21 cellular contexts compared by ENCODE assay signal in the genomic region with DNA sequence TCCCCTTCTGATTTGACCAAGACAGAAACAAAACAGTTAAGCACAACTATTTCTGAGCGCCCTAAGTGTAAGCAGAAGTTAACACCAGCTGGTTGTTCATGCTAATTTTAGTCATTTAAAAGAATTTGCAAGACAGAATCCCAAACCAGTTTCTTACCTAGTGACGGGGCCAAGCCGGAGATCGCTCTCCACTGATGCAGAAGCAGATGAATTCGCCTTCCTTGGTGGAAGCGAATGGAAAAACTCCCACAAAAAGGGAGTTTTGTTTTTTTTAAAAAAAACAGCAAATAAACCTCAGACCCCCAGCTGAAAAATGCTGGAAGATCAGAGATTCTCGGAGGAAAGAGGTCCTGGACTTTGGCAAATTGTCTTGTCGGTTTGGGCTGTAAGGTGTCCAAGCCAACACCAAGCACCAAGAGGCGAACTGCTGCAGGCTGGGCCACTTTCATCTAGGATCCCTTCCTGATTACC. TPM values are rescaled to one million over a fixed set of nuclear protein-coding genes. Genes with fewer than 3 reads are reported as not detected.
A peak's percentile ranks its signal among the peaks of the same experiment; 100 is the strongest.
DNase-seq lines count a peak whose midpoint lies in the region; TF ChIP-seq lines count a peak whose summit lies in the region.
"Had no signal": no experiment of that assay in that cellular context is flagged by ENCODE, and none has a peak within 500 bp of the region (broad histone marks: within the 10 kb centered on the region; RNA-seq: fewer than 3 reads in every experiment).

No MANE protein-coding gene starts in this region.

- DNase-seq in spleen (no peak), COLO668 (lab: John Stamatoyannopoulos, UW; ENCODE audit: unreplicated experiment) (no peak), cardiac septum (ENCODE audit: low spot score) (no peak)
- DNase-seq in activated CD4-positive, alpha-beta T cell treated with anti-CD3 and anti-CD28 coated beads for 48 hours = no peak
- DNase-seq: activated naive CD8-positive, alpha-beta T cell treated with anti-CD3 and anti-CD28 coated beads, Interleukin-2, amount 10 ng/mL, durations not matched to agents 7 days and 5 days; Calu3; GM23248; heart left ventricle; NCI-H146; NCI-H2171 treated with DMSO at 0.1 percent for 48 hours; stimulated activated CD4-positive, alpha-beta T cell treated with anti-CD3 and anti-CD28 coated beads, Interleukin-2, amount 100 ng/mL, for 24 hours; T-helper 2 cell had no signal

- H3K4me3 ChIP-seq in HUES6 (ENCODE audit: low read depth, low read length) = peak overlapping the region; percentile 19
- H3K4me3 ChIP-seq in spleen = no peak overlapping the region
- H3K4me3 ChIP-seq: coronary artery, GM23248, heart left ventricle, SJSA1 had no signal

- H3K9me3 ChIP-seq in HUES6 (ENCODE audit: control insufficient read depth, insufficient read depth, low read depth, low read length) (no peaks in the 10 kb centered on the region), spleen (no peaks in the 10 kb centered on the region)
- H3K9me3 ChIP-seq: heart left ventricle, SJSA1 had no signal

- H3K9me3 Mint-ChIP-seq in dendritic cell treated with granulocyte-macrophage colony-stimulating factor and Interleukin-4, amounts not matched to agents 40 ng/mL and 50 ng/mL, for 4 days = no peaks in the 10 kb centered on the region
- H3K9me3 Mint-ChIP-seq: activated naive CD8-positive, alpha-beta T cell treated with anti-CD3 and anti-CD28 coated beads, Interleukin-2, amount 10 ng/mL, durations not matched to agents 7 days and 5 days; natural killer cell treated with Interleukin-12 subunit alpha and Interleukin-12 subunit beta and Interleukin-15 and Interleukin-18, amount 100 ng/mL, for 72 hours; type B pancreatic cell had no signal

- peak overlapping the region; percentile 18 for H3K9ac ChIP-seq in HUES6 (ENCODE audit: low read length)
- H3K9ac ChIP-seq: GM23248, parathyroid adenoma had no signal

- no peaks in the 10 kb centered on the region for H3K36me3 ChIP-seq in HUES6 (ENCODE audit: control insufficient read depth, insufficient read depth, low read length)
- peaks cover 0 to 7% (median 0%) of the 10 kb centered on the region in 6 donors for H3K36me3 ChIP-seq in spleen
- H3K36me3 ChIP-seq: heart left ventricle, SJSA1 had no signal

- H3K27me3 ChIP-seq in HUES6 (ENCODE audit: control insufficient read depth, insufficient read depth, low read length) (no peaks in the 10 kb centered on the region), spleen (replicated peaks in 1 of 7) (no peaks in the 10 kb centered on the region)
- H3K27me3 ChIP-seq: heart left ventricle, SJSA1 had no signal

- no peak for TF ChIP-seq CTCF in spleen (IDR thresholded peaks at IDR 0.05 in 8 of 11, conservative IDR thresholded peaks at IDR 0.05 in 3 of 11)

- peak overlapping the region; percentile 20 for H3K4me3 Mint-ChIP-seq in dendritic cell treated with granulocyte-macrophage colony-stimulating factor and Interleukin-4, amounts not matched to agents 40 ng/mL and 50 ng/mL, for 4 days
- H3K4me3 Mint-ChIP-seq: activated naive CD8-positive, alpha-beta T cell treated with anti-CD3 and anti-CD28 coated beads, Interleukin-2, amount 10 ng/mL, durations not matched to agents 7 days and 5 days; natural killer cell treated with Interleukin-12 subunit alpha and Interleukin-12 subunit beta and Interleukin-15 and Interleukin-18, amount 100 ng/mL, for 72 hours; type B pancreatic cell had no signal

- H3K36me3 Mint-ChIP-seq in dendritic cell treated with granulocyte-macrophage colony-stimulating factor and Interleukin-4, amounts not matched to agents 40 ng/mL and 50 ng/mL, for 4 days (ENCODE audit: low read depth) = peaks cover 12% of the 10 kb centered on the region
- H3K36me3 Mint-ChIP-seq: activated naive CD8-positive, alpha-beta T cell treated with anti-CD3 and anti-CD28 coated beads, Interleukin-2, amount 10 ng/mL, durations not matched to agents 7 days and 5 days; natural killer cell treated with Interleukin-12 subunit alpha and Interleukin-12 subunit beta and Interleukin-15 and Interleukin-18, amount 100 ng/mL, for 72 hours; type B pancreatic cell had no signal

- H3K27ac ChIP-seq in HUES6 (ENCODE audit: low read depth, low read length) (peak overlapping the region; percentile 50), spleen (peak overlapping the region in 7 of 8 donors; percentile 47 to 80 (median 70))
- H3K27ac ChIP-seq: coronary artery, GM23248, parathyroid adenoma, SJSA1 had no signal

- H3K27ac Mint-ChIP-seq in dendritic cell treated with granulocyte-macrophage colony-stimulating factor and Interleukin-4, amounts not matched to agents 40 ng/mL and 50 ng/mL, for 4 days = peak overlapping the region; percentile 88
- H3K27ac Mint-ChIP-seq: activated naive CD8-positive, alpha-beta T cell treated with anti-CD3 and anti-CD28 coated beads, Interleukin-2, amount 10 ng/mL, durations not matched to agents 7 days and 5 days; natural killer cell treated with Interleukin-12 subunit alpha and Interleukin-12 subunit beta and Interleukin-15 and Interleukin-18, amount 100 ng/mL, for 72 hours; type B pancreatic cell had no signal

- intact Hi-C loops in dendritic cell treated with granulocyte-macrophage colony-stimulating factor and Interleukin-4, amounts not matched to agents 40 ng/mL and 50 ng/mL, for 4 days (cut with micrococcal nuclease) = no loop called here
- intact Hi-C loops in spleen (cut with DNase I; ENCODE audit: low total_unique reads) = no loop called here
- intact Hi-C loops in cardiac septum (cut with DNase I) = loop anchor here (2.0 kb wide), 1 partner anchor 20 kb away; no protein-coding TSS in a partner anchor

- H3K4me1 ChIP-seq in HUES6 (ENCODE audit: control insufficient read depth, insufficient read depth, low read length) (0 out of 2 replicates have a peak, but pooled peaks cover 6% of the 10 kb centered on the region), spleen (peaks cover 0 to 67% (median 23%) of the 10 kb centered on the region in 6 donors)
- H3K4me1 ChIP-seq: heart left ventricle, parathyroid adenoma, SJSA1 had no signal

- H3K27me3 Mint-ChIP-seq in dendritic cell treated with granulocyte-macrophage colony-stimulating factor and Interleukin-4, amounts not matched to agents 40 ng/mL and 50 ng/mL, for 4 days = no peaks in the 10 kb centered on the region
- H3K27me3 Mint-ChIP-seq: activated naive CD8-positive, alpha-beta T cell treated with anti-CD3 and anti-CD28 coated beads, Interleukin-2, amount 10 ng/mL, durations not matched to agents 7 days and 5 days; brain; natural killer cell treated with Interleukin-12 subunit alpha and Interleukin-12 subunit beta and Interleukin-15 and Interleukin-18, amount 100 ng/mL, for 72 hours; type B pancreatic cell had no signal

- WGBS in spleen, 5 donors = 61 to 74% (median 63%) methylated on average over 9 of the region's 9 CpGs

- peak; percentile 27 for TF ChIP-seq POLR2A in GM19099 (IDR thresholded peaks at IDR 0.05; ENCODE audit: extremely low read depth, insufficient read length, low read depth)
- TF ChIP-seq POLR2A in spleen (IDR thresholded peaks at IDR 0.05) = no peak

- peaks cover 24% of the 10 kb centered on the region for H3K4me1 Mint-ChIP-seq in dendritic cell treated with granulocyte-macrophage colony-stimulating factor and Interleukin-4, amounts not matched to agents 40 ng/mL and 50 ng/mL, for 4 days (ENCODE audit: low read depth)
- H3K4me1 Mint-ChIP-seq: brain had no signal

RNA-seq across cellular contexts. Expression of a gene that starts 47.4 kb away (rescaled TPM):
- 1 to 10 TPM in 4 of 7 donors, under 1 TPM in 3; 0.60 to 8.7 (median 1.3) TPM for total RNA-seq in spleen
- polyA plus RNA-seq in spleen = under 1 TPM; 0.17 to 0.39 (median 0.19) TPM
- total RNA-seq in cardiac septum = 0.11 TPM
- total RNA-seq: activated naive CD8-positive, alpha-beta T cell treated with anti-CD3 and anti-CD28 coated beads, Interleukin-2, amount 10 ng/mL, durations not matched to agents 7 days and 5 days had no signal
